In genomic region chr18:6509417-6510198, GRCh38 we compare ENCODE assay signal across 17 cellular contexts.
A peak's percentile ranks its signal among the peaks of the same experiment; 100 is the strongest.
DNase-seq lines count a peak whose midpoint lies in the region; ATAC-seq, FAIRE-seq and TF ChIP-seq lines count a peak whose summit lies in the region.
"Had no signal": no experiment of that assay in that cellular context is flagged by ENCODE, and none has a peak within 500 bp of the region (broad histone marks: within the 10 kb centered on the region; RNA-seq: fewer than 3 reads in every experiment).

No MANE protein-coding gene starts in this region.

- H3K18ac ChIP-seq in mesendoderm (ENCODE audit: low read length): peak overlapping the region; percentile 46

- ATAC-seq in K562 (no peak), GM21367 (IDR thresholded peaks at IDR 0.05; ENCODE audit: unreplicated experiment) (no peak)
- ATAC-seq: naive thymus-derived CD8-positive, alpha-beta T cell had no signal

- TF ChIP-seq POLR2A in K562 (conservative IDR thresholded peaks at IDR 0.05): no peak

- no peak for TF ChIP-seq EP300 in K562 (IDR thresholded peaks at IDR 0.05; ENCODE audit: low read length)

- no peak overlapping the region for H3K27ac ChIP-seq in K562 (ENCODE audit: extremely low read depth, low read depth, low read length)
- H3K27ac ChIP-seq in mesendoderm (ENCODE audit: low read depth, low read length): no peak overlapping the region
- no peak overlapping the region for H3K27ac ChIP-seq in CD4-positive, alpha-beta memory T cell (ENCODE audit: low read depth, low read length)
- H3K27ac ChIP-seq: coronary artery, esophagus squamous epithelium, testis had no signal

- no peak overlapping the region for H2BK5ac ChIP-seq in mesendoderm (ENCODE audit: low read length)

- H2AFZ ChIP-seq in K562 (ENCODE audit: low read depth, low read length): no peak overlapping the region

- H3K4me3 Mint-ChIP-seq in CD4-positive, alpha-beta memory T cell: no peak overlapping the region
- H3K4me3 Mint-ChIP-seq: activated naive CD8-positive, alpha-beta T cell treated with anti-CD3 and anti-CD28 coated beads, Interleukin-2, amount 10 ng/mL, durations not matched to agents 7 days and 5 days; activated T-cell treated with anti-CD3 and anti-CD28 coated beads, Interleukin-2, amount 50 U/mL, for 24 hours; CD8-positive, alpha-beta memory T cell; naive thymus-derived CD8-positive, alpha-beta T cell had no signal

- in situ Hi-C loops in K562 (cut with MboI): no loop called here

- H3K9me1 ChIP-seq in K562 (ENCODE audit: control insufficient read depth, insufficient read depth, low read length): no peaks in the 10 kb centered on the region

- H3K4ac ChIP-seq in mesendoderm (ENCODE audit: low read depth, low read length): no peak overlapping the region

- peak overlapping the region; percentile 7 for H4K8ac ChIP-seq in mesendoderm (ENCODE audit: low read depth, low read length)

- H2BK15ac ChIP-seq in mesendoderm (replicated peaks; ENCODE audit: low read depth): no peak overlapping the region

- no peaks in the 10 kb centered on the region for H3K4me1 Mint-ChIP-seq in CD4-positive, alpha-beta memory T cell
- H3K4me1 Mint-ChIP-seq: activated naive CD8-positive, alpha-beta T cell treated with anti-CD3 and anti-CD28 coated beads, Interleukin-2, amount 10 ng/mL, durations not matched to agents 7 days and 5 days; CD8-positive, alpha-beta memory T cell; naive thymus-derived CD8-positive, alpha-beta T cell had no signal

- H3K27me3 ChIP-seq in K562 (ENCODE audit: control insufficient read depth in 2 of 2, insufficient read depth in 2 of 2, low read length in 2 of 2) (no peaks in the 10 kb centered on the region), mesendoderm (ENCODE audit: insufficient read depth, low read length, poor library complexity) (no peaks in the 10 kb centered on the region)
- H3K27me3 ChIP-seq in CD4-positive, alpha-beta memory T cell (ENCODE audit: insufficient read depth, low read length): no peaks in the 10 kb centered on the region
- H3K27me3 ChIP-seq: esophagus squamous epithelium, testis had no signal

- H3K27me3 Mint-ChIP-seq in CD4-positive, alpha-beta memory T cell: no peaks in the 10 kb centered on the region
- H3K27me3 Mint-ChIP-seq: activated naive CD8-positive, alpha-beta T cell treated with anti-CD3 and anti-CD28 coated beads, Interleukin-2, amount 10 ng/mL, durations not matched to agents 7 days and 5 days; activated T-cell treated with anti-CD3 and anti-CD28 coated beads, Interleukin-2, amount 50 U/mL, for 24 hours; CD8-positive, alpha-beta memory T cell had no signal

- DNase-seq in DMS79 (lab: John Stamatoyannopoulos, UW): peak; percentile 15
- DNase-seq in LNCaP clone FGC (ENCODE audit: low read depth): peak; percentile 28
- DNase-seq in K562 (ENCODE audit: extremely low read depth in 1 of 4, low spot score in 3 of 4): no peak
- DNase-seq in mesendoderm: peak; percentile 40
- DNase-seq in COLO668 (lab: John Stamatoyannopoulos, UW; ENCODE audit: unreplicated experiment): no peak
- DNase-seq in CD4-positive, alpha-beta memory T cell: no peak
- DNase-seq in NCI-H187 treated with DMSO at 0.1 percent for 48 hours (lab: John Stamatoyannopoulos, UW): no peak
- DNase-seq: ACHN; activated naive CD8-positive, alpha-beta T cell treated with anti-CD3 and anti-CD28 coated beads, Interleukin-2, amount 10 ng/mL, durations not matched to agents 7 days and 5 days; activated T-cell treated with anti-CD3 and anti-CD28 coated beads, Interleukin-2, amount 50 U/mL, for 24 hours; CD8-positive, alpha-beta memory T cell; esophagus squamous epithelium; naive thymus-derived CD8-positive, alpha-beta T cell; T1000; testis had no signal

- TF ChIP-seq CTCF in LNCaP clone FGC (IDR thresholded peaks at IDR 0.05; ENCODE audit: control insufficient read depth, extremely low read depth, insufficient read depth): no peak
- TF ChIP-seq CTCF in K562 (IDR thresholded peaks at IDR 0.05 in 2 of 3, conservative IDR thresholded peaks at IDR 0.05 in 1 of 3; ENCODE audit: insufficient read depth in 2 of 3, low read depth in 1 of 3, low read length in 3 of 3): no peak

- peak overlapping the region; percentile 15 for H3K56ac ChIP-seq in mesendoderm (ENCODE audit: low read length)

- no peaks in the 10 kb centered on the region for H3K36me3 ChIP-seq in K562 (ENCODE audit: control insufficient read depth, insufficient read depth, low read length)
- H3K36me3 ChIP-seq in mesendoderm (ENCODE audit: control insufficient read depth, insufficient read depth, low read length): no peaks in the 10 kb centered on the region
- no peaks in the 10 kb centered on the region for H3K36me3 ChIP-seq in CD4-positive, alpha-beta memory T cell (ENCODE audit: insufficient read depth, low read length)
- H3K36me3 ChIP-seq: esophagus squamous epithelium had no signal

- peak overlapping the region in 1 of 7 donors; percentile 38 for H3K27ac Mint-ChIP-seq in CD4-positive, alpha-beta memory T cell
- H3K27ac Mint-ChIP-seq: activated naive CD8-positive, alpha-beta T cell treated with anti-CD3 and anti-CD28 coated beads, Interleukin-2, amount 10 ng/mL, durations not matched to agents 7 days and 5 days; activated T-cell treated with anti-CD3 and anti-CD28 coated beads, Interleukin-2, amount 50 U/mL, for 24 hours; CD8-positive, alpha-beta memory T cell; naive thymus-derived CD8-positive, alpha-beta T cell had no signal

- H2BK120ac ChIP-seq in mesendoderm (ENCODE audit: low read depth, low read length): no peak overlapping the region

- no peak for TF ChIP-seq RAD21 in K562 (CRISPR knock-in tag; conservative IDR thresholded peaks at IDR 0.05 in 1 of 2, IDR thresholded peaks at IDR 0.05 in 1 of 2)

- H4K5ac ChIP-seq in mesendoderm (ENCODE audit: low read length): no peak overlapping the region

- H2AK5ac ChIP-seq in mesendoderm (ENCODE audit: low read length): no peak overlapping the region

- no peak for FAIRE-seq in K562 (lab: Jason Lieb, UNC)

- no peaks in the 10 kb centered on the region for H3K4me1 ChIP-seq in K562 (replicated peaks in 1 of 2; ENCODE audit: control insufficient read depth in 2 of 2, insufficient read depth in 2 of 2, low read length in 2 of 2)
- no peaks in the 10 kb centered on the region for H3K4me1 ChIP-seq in mesendoderm (ENCODE audit: control insufficient read depth, low read depth, low read length)
- H3K4me1 ChIP-seq in CD4-positive, alpha-beta memory T cell (ENCODE audit: insufficient read depth, low read length): no peaks in the 10 kb centered on the region
- H3K4me1 ChIP-seq: esophagus squamous epithelium, testis had no signal

- H3K9ac ChIP-seq in K562 (ENCODE audit: insufficient read depth in 1 of 2, low read depth in 2 of 2, low read length in 2 of 2): no peak overlapping the region
- H3K9ac ChIP-seq in mesendoderm (ENCODE audit: low read length): no peak overlapping the region

- BruUV-seq in K562 (replicated peaks; lab: Mats Ljungman, UMichigan): no TSS peak

- no peaks in the 10 kb centered on the region for H3K79me1 ChIP-seq in mesendoderm (ENCODE audit: low read length)

- peak overlapping the region; percentile 18 for H3K23ac ChIP-seq in mesendoderm (ENCODE audit: low read length)

- intact Hi-C loops in K562 (cut with micrococcal nuclease): no loop called here
- intact Hi-C loops in CD4-positive, alpha-beta memory T cell (cut with micrococcal nuclease): no loop called here

- H3K4me3 ChIP-seq in LNCaP clone FGC (ENCODE audit: low read depth, low read length) (no peak overlapping the region), K562 (no peak overlapping the region), mesendoderm (ENCODE audit: low read length) (no peak overlapping the region)
- no peak overlapping the region for H3K4me3 ChIP-seq in CD4-positive, alpha-beta memory T cell (ENCODE audit: low read length in 2 of 2)
- H3K4me3 ChIP-seq: coronary artery, esophagus squamous epithelium, testis had no signal

- 0% methylated on average over 9 of the region's 9 CpGs for WGBS in K562 (ENCODE audit: insufficient coverage, low coverage, missing lambda C conversion rate)
- no CpG with 5 or more reads among the region's 9 CpGs for WGBS in mesendoderm (ENCODE audit: extremely low coverage, insufficient coverage, low lambda C conversion rate)

- H3K9me3 Mint-ChIP-seq in CD4-positive, alpha-beta memory T cell: peaks cover 0 to 20% (median 6%) of the 10 kb centered on the region in 8 donors
- H3K9me3 Mint-ChIP-seq: activated naive CD8-positive, alpha-beta T cell treated with anti-CD3 and anti-CD28 coated beads, Interleukin-2, amount 10 ng/mL, durations not matched to agents 7 days and 5 days had no signal

- H3K79me2 ChIP-seq in K562 (ENCODE audit: control insufficient read depth, insufficient read depth, low read length) (no peaks in the 10 kb centered on the region), mesendoderm (ENCODE audit: control insufficient read depth, insufficient read depth, low read length) (no peaks in the 10 kb centered on the region)

- no peaks in the 10 kb centered on the region for H4K20me1 ChIP-seq in K562 (replicated peaks; ENCODE audit: control insufficient read depth, insufficient read depth, low read length)

- POLR2A ChIA-PET in K562 (lab: Yijun Ruan, JAX): no interaction called here
- POLR2A ChIA-PET in CD4-positive, alpha-beta memory T cell (lab: Charles Lee; ENCODE audit: partially characterized antibody): no interaction called here

- no peak overlapping the region for H3K4me2 ChIP-seq in K562 (ENCODE audit: insufficient read depth, low read length)
- no peak overlapping the region for H3K4me2 ChIP-seq in mesendoderm (ENCODE audit: low read length)

- CTCF ChIA-PET in K562 (lab: Yijun Ruan, JAX; ENCODE audit: low intra/inter-chr PET ratio): no interaction called here
- CTCF ChIA-PET in CD4-positive, alpha-beta memory T cell (lab: Charles Lee; ENCODE audit: partially characterized antibody): no interaction called here

- no peaks in the 10 kb centered on the region for H3K36me3 Mint-ChIP-seq in CD4-positive, alpha-beta memory T cell
- H3K36me3 Mint-ChIP-seq: activated naive CD8-positive, alpha-beta T cell treated with anti-CD3 and anti-CD28 coated beads, Interleukin-2, amount 10 ng/mL, durations not matched to agents 7 days and 5 days; CD8-positive, alpha-beta memory T cell had no signal

- H3K9me3 ChIP-seq in K562 (replicated peaks; ENCODE audit: control insufficient read depth, insufficient read depth, low read depth, low read length): no peaks in the 10 kb centered on the region
- H3K9me3 ChIP-seq in CD4-positive, alpha-beta memory T cell (ENCODE audit: control insufficient read depth in 1 of 2, low read length in 2 of 2): peaks cover 0 to 4% of the 10 kb centered on the region in 2 donors
- H3K9me3 ChIP-seq: esophagus squamous epithelium, testis had no signal

TF ChIP-seq in K562, 482 proteins besides CTCF, POLR2A, EP300 and RAD21 (continues in another document):
- no peak for TF ChIP-seq BACH1 (tag; IDR thresholded peaks at IDR 0.05)
- no peak for TF ChIP-seq MTA2 (IDR thresholded peaks at IDR 0.05; ENCODE audit: low read depth)
- no peak for TF ChIP-seq NFRKB (IDR thresholded peaks at IDR 0.05; ENCODE audit: low read depth)
- TF ChIP-seq TAF9B (IDR thresholded peaks at IDR 0.05; ENCODE audit: partially characterized antibody): no peak
- TF ChIP-seq TCF15 (CRISPR knock-in tag; IDR thresholded peaks at IDR 0.05): no peak
- peak; percentile 43; the same call in 1 of the 2 replicates for TF ChIP-seq RFX1 (IDR thresholded peaks at IDR 0.05)

Comparison
In these comparisons a context has a peak if more than half of its experiments do, and no peak if none do; other contexts are left out.
1. DNase-seq: peak in DMS79 (single experiment), LNCaP clone FGC (single experiment) and mesendoderm (single experiment); none in K562 (0 of 4), COLO668 (single experiment), CD4-positive, alpha-beta memory T cell (0 of 5) and NCI-H187 treated with DMSO at 0.1 percent for 48 hours (single experiment).